23 cellular contexts compared by ENCODE assay signal in genomic region chr5:125126050-125126449, GRCh38.
"Had no signal": no experiment of that assay in that cellular context is flagged by ENCODE, and none has a peak within 500 bp of the region (broad histone marks: within the 10 kb centered on the region; RNA-seq: fewer than 3 reads in every experiment).

No MANE protein-coding gene starts in this region.

- ATAC-seq: HepG2, K562, Panc1, PC-3 had no signal

- H3K27me3 ChIP-seq: SJCRH30 had no signal

- H3K36me3 ChIP-seq: SJCRH30 had no signal

- H3K4me1 ChIP-seq: SJCRH30 had no signal

- H3K27ac ChIP-seq: KMS-11, RWPE1, SJCRH30, SK-N-MC had no signal

- DNase-seq: Kasumi-1, MM.1S, NCI-H1092 treated with DMSO at 0.1 percent for 48 hours, NCI-H1436, NCI-H187, NCI-H2029, NCI-H2081 treated with DMSO at 0.1 percent for 48 hours, NCI-H2171, NCI-H226, NCI-H446, NCI-H510A, NCI-H524 treated with DMSO at 0.1 percent for 48 hours, NCI-H69, NCI-H774, PC-3, SHP77 treated with DMSO at 0.1 percent for 48 hours, SJCRH30 had no signal

- H3K9me3 ChIP-seq: SJCRH30 had no signal

- H3K4me3 ChIP-seq: K562, SJCRH30, SK-N-MC had no signal
